25 cellular contexts compared by ENCODE assay signal in genomic region chr1:7190261-7190660, GRCh38.
"Had no signal": no experiment of that assay in that cellular context is flagged by ENCODE, and none has a peak within 500 bp of the region (broad histone marks: within the 10 kb centered on the region; RNA-seq: fewer than 3 reads in every experiment).

No MANE protein-coding gene starts in this region.

- H3K36me3 ChIP-seq: MG63 had no signal

- H3K4me3 ChIP-seq: MG63 had no signal

- H3K27me3 ChIP-seq: MG63 had no signal

- H3K9me3 ChIP-seq: MG63 had no signal

- DNase-seq: Karpas-422, Kasumi-1, MG63, MM.1S, MV-4-11, NCI-H1048, NCI-H1417 treated with DMSO at 0.1 percent for 48 hours, NCI-H1436, NCI-H1436 treated with DMSO at 0.1 percent for 48 hours, NCI-H146, NCI-H1694, NCI-H1694 treated with DMSO at 0.1 percent for 48 hours, NCI-H187, NCI-H187 treated with DMSO at 0.1 percent for 48 hours, NCI-H1930, NCI-H2107, NCI-H2171, NCI-H2171 treated with DMSO at 0.1 percent for 48 hours, NCI-H2227 treated with DMSO at 0.1 percent for 48 hours, NCI-H226, NCI-H446, NCI-H446 treated with DMSO at 0.1 percent for 48 hours, NCI-H510A, NCI-H510A treated with DMSO at 0.1 percent for 48 hours, NCI-H524 had no signal
